1 cellular context compared by ENCODE assay signal in the genomic region with DNA sequence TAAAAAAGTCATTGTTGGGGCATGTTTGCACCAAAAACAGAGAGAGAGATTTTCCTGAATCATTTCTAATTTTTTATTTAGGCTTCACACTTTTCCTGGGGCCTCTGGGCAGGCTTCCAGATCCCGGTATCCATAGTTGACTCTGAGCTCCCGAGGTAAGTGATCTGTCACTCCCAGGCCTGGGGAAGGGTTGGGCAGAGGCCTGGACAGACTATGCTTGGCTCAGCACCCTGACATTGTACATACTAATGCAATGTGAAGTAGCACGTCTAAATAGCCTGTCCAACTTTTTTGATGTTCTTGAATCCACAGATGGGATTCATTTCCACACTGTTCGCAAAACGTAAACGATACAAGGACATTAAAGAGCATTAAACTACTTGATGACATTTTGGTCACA.
TF ChIP-seq lines count a peak whose summit lies in the region.

No MANE protein-coding gene starts in this region.

TF ChIP-seq in H1, 55 proteins besides CTCF, POLR2A, EP300 and RAD21:
- TF ChIP-seq HDAC6 (IDR thresholded peaks at IDR 0.05; ENCODE audit: low read depth, low read length): no peak
- TF ChIP-seq RFX5 (IDR thresholded peaks at IDR 0.05; ENCODE audit: borderline replicate concordance, low read depth, low read length): no peak
